ENCODE assay signal across 21 cellular contexts in genomic region chr11:35986958-35987357, GRCh38. TPM values are rescaled to one million over a fixed set of nuclear protein-coding genes. Genes with fewer than 3 reads are reported as not detected.
"Had no signal": no experiment of that assay in that cellular context is flagged by ENCODE, and none has a peak within 500 bp of the region (broad histone marks: within the 10 kb centered on the region; RNA-seq: fewer than 3 reads in every experiment).

No MANE protein-coding gene starts in this region.

- H3K4me3 ChIP-seq: hepatocyte, left ventricle myocardium inferior, lower lobe of right lung, mucosa of descending colon, right atrium auricular region, sigmoid colon, skin epidermis had no signal

- H3K36me3 Mint-ChIP-seq: stimulated activated naive B cell treated with anti-CD40 and anti-IgM and Interleukin-4, amounts not matched to agents 10 μg/mL and 1 μg/mL and 100 μg/mL, for 72 hours had no signal

- ATAC-seq: effector memory CD8-positive, alpha-beta T cell; left cardiac atrium; lower lobe of right lung; mucosa of descending colon; naive thymus-derived CD8-positive, alpha-beta T cell; stimulated activated naive B cell treated with anti-CD40 and anti-IgM and Interleukin-4, amounts not matched to agents 10 μg/mL and 1 μg/mL and 100 μg/mL, for 72 hours; stimulated activated naive CD8-positive, alpha-beta T cell treated with anti-CD3 and anti-CD28 coated beads, Interleukin-15, amount 100 ng/mL, for 72 hours had no signal

- H2AFZ ChIP-seq: hepatocyte had no signal

- H3K4me3 Mint-ChIP-seq: effector memory CD8-positive, alpha-beta T cell; naive thymus-derived CD8-positive, alpha-beta T cell; stimulated activated naive B cell treated with anti-CD40 and anti-IgM and Interleukin-4, amounts not matched to agents 10 μg/mL and 1 μg/mL and 100 μg/mL, for 72 hours; stimulated activated naive CD8-positive, alpha-beta T cell treated with anti-CD3 and anti-CD28 coated beads, Interleukin-15, amount 100 ng/mL, for 72 hours; type B pancreatic cell had no signal

- H3K36me3 ChIP-seq: left ventricle myocardium inferior, lower lobe of right lung, neutrophil, right atrium auricular region, sigmoid colon had no signal

- H3K27ac ChIP-seq: hepatocyte, left ventricle myocardium inferior, lower lobe of right lung, neutrophil, right atrium auricular region, sigmoid colon, skin epidermis had no signal

- H3K4me2 ChIP-seq: hepatocyte had no signal

- H3K27me3 ChIP-seq: hepatocyte, neutrophil, right atrium auricular region, sigmoid colon had no signal

- H3K4me1 Mint-ChIP-seq: stimulated activated naive B cell treated with anti-CD40 and anti-IgM and Interleukin-4, amounts not matched to agents 10 μg/mL and 1 μg/mL and 100 μg/mL, for 72 hours; stimulated activated naive CD8-positive, alpha-beta T cell treated with anti-CD3 and anti-CD28 coated beads, Interleukin-15, amount 100 ng/mL, for 72 hours had no signal

- H3K27me3 Mint-ChIP-seq: type B pancreatic cell had no signal

- DNase-seq: effector memory CD8-positive, alpha-beta T cell; foreskin melanocyte; head of caudate nucleus; kidney; left cardiac atrium; left ventricle myocardium inferior; lower lobe of right lung; mucosa of descending colon; naive thymus-derived CD8-positive, alpha-beta T cell; posterior cingulate gyrus; sigmoid colon; stimulated activated CD4-positive, alpha-beta T cell treated with anti-CD3 and anti-CD28 coated beads, Interleukin-2, amount 100 ng/mL, for 24 hours; stimulated activated CD4-positive, alpha-beta T cell treated with anti-CD3 and anti-CD28 coated beads, Interleukin-4, amount 100 ng/mL, for 4 hours; stimulated activated naive B cell treated with anti-CD40 and anti-IgM and Interleukin-4, amounts not matched to agents 10 μg/mL and 1 μg/mL and 100 μg/mL, for 72 hours; stimulated activated naive CD8-positive, alpha-beta T cell treated with anti-CD3 and anti-CD28 coated beads, Interleukin-15, amount 100 ng/mL, for 72 hours; substantia nigra had no signal

- H3K9me3 Mint-ChIP-seq: effector memory CD8-positive, alpha-beta T cell had no signal

- H3K9me3 ChIP-seq: lower lobe of right lung, mucosa of descending colon, neutrophil, right atrium auricular region, sigmoid colon had no signal

- H3K27ac Mint-ChIP-seq: effector memory CD8-positive, alpha-beta T cell; naive thymus-derived CD8-positive, alpha-beta T cell; stimulated activated naive B cell treated with anti-CD40 and anti-IgM and Interleukin-4, amounts not matched to agents 10 μg/mL and 1 μg/mL and 100 μg/mL, for 72 hours; stimulated activated naive CD8-positive, alpha-beta T cell treated with anti-CD3 and anti-CD28 coated beads, Interleukin-15, amount 100 ng/mL, for 72 hours; type B pancreatic cell had no signal

- H3K4me1 ChIP-seq: left ventricle myocardium inferior had no signal

RNA-seq across cellular contexts. Expression of gene LDLRAD3, which starts 43.1 kb away (rescaled TPM):
- total RNA-seq: naive thymus-derived CD8-positive, alpha-beta T cell had no signal
- polyA plus RNA-seq: naive thymus-derived CD8-positive, alpha-beta T cell had no signal
